In genomic region chr3:58214484-58215316, GRCh38 we compare ENCODE assay signal across 9 cellular contexts. TPM values are rescaled to one million over a fixed set of nuclear protein-coding genes. Genes with fewer than 3 reads are reported as not detected.
DNase-seq lines count a peak whose midpoint lies in the region; ATAC-seq and TF ChIP-seq lines count a peak whose summit lies in the region.
"Had no signal": no experiment of that assay in that cellular context is flagged by ENCODE, and none has a peak within 500 bp of the region (broad histone marks: within the 10 kb centered on the region; RNA-seq: fewer than 3 reads in every experiment).

No MANE protein-coding gene starts in this region.

- peak; percentile 80 for ATAC-seq in HG02678 (IDR thresholded peaks at IDR 0.05; ENCODE audit: unreplicated experiment)

- peak overlapping the region; percentile 43 for H3K27ac ChIP-seq in thymus (ENCODE audit: low read depth)
- H3K27ac ChIP-seq: cardiac muscle cell had no signal

- WGBS in thymus, result 39% methylated on average over 7 of the region's 7 CpGs

- H3K9me3 ChIP-seq in thymus (ENCODE audit: control insufficient read depth), result no peaks in the 10 kb centered on the region

- no peaks in the 10 kb centered on the region for H3K27me3 ChIP-seq in thymus (ENCODE audit: control insufficient read depth, insufficient read depth)

- TF ChIP-seq CTCF in epithelial cell of esophagus (IDR thresholded peaks at IDR 0.05; ENCODE audit: insufficient read depth, low read depth, low read length, missing control alignments), result no peak

- DNase-seq in activated T-cell treated with anti-CD3 and anti-CD28 coated beads for 48 hours (ENCODE audit: low read depth) (peak; percentile 38), activated T-cell treated with anti-CD3 and anti-CD28 coated beads for 4 hours (no peak), NOMO-1 (lab: John Stamatoyannopoulos, UW; ENCODE audit: unreplicated experiment in 2 of 2) (peak; percentile 50 to 68), epithelial cell of esophagus (ENCODE audit: low read depth) (peak; percentile 99), NCI-H128 (lab: John Stamatoyannopoulos, UW; ENCODE audit: unreplicated experiment) (no peak), DMS153 (lab: John Stamatoyannopoulos, UW) (no peak)

- H3K4me3 ChIP-seq in epithelial cell of esophagus (ENCODE audit: low read length) (no peak overlapping the region), thymus (ENCODE audit: low read length) (no peak overlapping the region)
- H3K4me3 ChIP-seq: cardiac muscle cell had no signal

- peaks cover 4% of the 10 kb centered on the region for H3K4me1 ChIP-seq in thymus (ENCODE audit: control insufficient read depth, insufficient read depth, low read length)

- no peaks in the 10 kb centered on the region for H3K36me3 ChIP-seq in thymus (ENCODE audit: control insufficient read depth, insufficient read depth)
- H3K36me3 ChIP-seq: cardiac muscle cell had no signal

RNA-seq across cellular contexts. Expression of gene DNASE1L3, which starts 3.9 kb away (rescaled TPM):
- 12.9 TPM for polyA plus RNA-seq in thymus

RNA-seq across cellular contexts. Expression of gene ABHD6, which starts 22.9 kb away (rescaled TPM):
- 7.6 TPM for polyA plus RNA-seq in thymus

Comparison
In these comparisons a context has a peak if more than half of its experiments do, and no peak if none do; other contexts are left out.
1. DNase-seq: peak in activated T-cell treated with anti-CD3 and anti-CD28 coated beads for 48 hours (single experiment), NOMO-1 (2 of 2) and epithelial cell of esophagus (single experiment); none in activated T-cell treated with anti-CD3 and anti-CD28 coated beads for 4 hours (single experiment), NCI-H128 (single experiment) and DMS153 (single experiment).